In genomic region chr18:52750995-52751394, GRCh38 we compare ENCODE assay signal across 27 cellular contexts.
"Had no signal": no experiment of that assay in that cellular context is flagged by ENCODE, and none has a peak within 500 bp of the region (broad histone marks: within the 10 kb centered on the region; RNA-seq: fewer than 3 reads in every experiment).

No MANE protein-coding gene starts in this region.

- H3K4me1 ChIP-seq: ascending aorta, breast epithelium, colonic mucosa, esophagus squamous epithelium, gastroesophageal sphincter, heart right ventricle had no signal

- H3K36me3 ChIP-seq: ascending aorta, breast epithelium, cardiac muscle cell, colonic mucosa, esophagus squamous epithelium, gastroesophageal sphincter, heart right ventricle had no signal

- H3K27ac ChIP-seq: ascending aorta, breast epithelium, cardiac muscle cell, colonic mucosa, epithelial cell of prostate, esophagus squamous epithelium, gastroesophageal sphincter, heart right ventricle, hepatocyte had no signal

- H3K79me2 ChIP-seq: hepatocyte had no signal

- H3K27me3 ChIP-seq: ascending aorta, breast epithelium, cardiac muscle cell, colonic mucosa, esophagus squamous epithelium, gastroesophageal sphincter, heart right ventricle, hepatocyte had no signal

- DNase-seq: activated CD4-positive, alpha-beta memory T cell treated with anti-CD3 and anti-CD28 coated beads for 36 hours; activated CD4-positive, alpha-beta T cell treated with anti-CD3 and anti-CD28 coated beads for 36 hours; activated CD4-positive, alpha-beta T cell treated with anti-CD3 and anti-CD28 coated beads, Interleukin-2, amount 10 ng/mL, durations not matched to agents 24 days and 14 days; activated CD4-positive, CD25-positive, alpha-beta regulatory T cell; activated CD4-positive, CD25-positive, alpha-beta regulatory T cell treated with anti-CD3 and anti-CD28 coated beads, Interleukin-2, amount 50 U/mL, for 72 hours; activated CD8-positive, alpha-beta memory T cell treated with anti-CD3 and anti-CD28 coated beads, Interleukin-2, amount 10 ng/mL, durations not matched to agents 7 days and 5 days; activated CD8-positive, alpha-beta memory T cell treated with anti-CD3 and anti-CD28 coated beads, Interleukin-2, amount 50 U/mL, for 4 hours; activated CD8-positive, alpha-beta T cell treated with anti-CD3 and anti-CD28 coated beads, Interleukin-2, amount 10 ng/mL, durations not matched to agents 7 days and 5 days; activated gamma-delta T cell; activated naive CD4-positive, alpha-beta T cell; activated naive CD4-positive, alpha-beta T cell treated with anti-CD3 and anti-CD28 coated beads, Interleukin-2, amount 10 ng/mL, durations not matched to agents 7 days and 5 days; activated naive CD8-positive, alpha-beta T cell treated with anti-CD3 and anti-CD28 coated beads, Interleukin-2, amount 10 ng/mL, durations not matched to agents 7 days and 5 days; activated T-cell treated with anti-CD3 and anti-CD28 coated beads, Interleukin-2, amount 50 U/mL, for 1 hour; activated T-cell treated with anti-CD3 and anti-CD28 coated beads, Interleukin-2, amount 50 U/mL, for 48 hours; central memory CD4-positive, alpha-beta T cell; cerebellar nuclear complex; colonic mucosa; effector CD8-positive, alpha-beta T cell; esophagus squamous epithelium; foreskin melanocyte; heart right ventricle had no signal

- H3K4me3 ChIP-seq: ascending aorta, breast epithelium, cardiac muscle cell, colonic mucosa, esophagus squamous epithelium, gastroesophageal sphincter, heart right ventricle, hepatocyte had no signal

- H3K4me2 ChIP-seq: hepatocyte had no signal

- H3K9me3 ChIP-seq: ascending aorta, breast epithelium, colonic mucosa, gastroesophageal sphincter had no signal

- H2AFZ ChIP-seq: hepatocyte had no signal
